In genomic region chr4:15162046-15162445, GRCh38 we compare ENCODE assay signal across 17 cellular contexts.
DNase-seq lines count a peak whose midpoint lies in the region; ATAC-seq and TF ChIP-seq lines count a peak whose summit lies in the region.
"Had no signal": no experiment of that assay in that cellular context is flagged by ENCODE, and none has a peak within 500 bp of the region (broad histone marks: within the 10 kb centered on the region; RNA-seq: fewer than 3 reads in every experiment).

No MANE protein-coding gene starts in this region.

- WGBS in HUES64: 0% methylated on average over 1 of the region's 1 CpG
- 89 to 94% (median 91%) methylated on average over 1 of the region's 1 CpG for WGBS in ovary, 3 donors

- H3K36me3 ChIP-seq in ACC112 (ENCODE audit: insufficient read depth, low read length) (no peaks in the 10 kb centered on the region), HUES64 (ENCODE audit: insufficient read depth, low read length) (no peaks in the 10 kb centered on the region), ovary (no peaks in the 10 kb centered on the region)
- H3K36me3 ChIP-seq: MG63 had no signal

- intact Hi-C loops in ovary (cut with DNase I): loop anchor here in 1 of 4 donors (10.0 kb wide), 1 partner anchor 1507 kb away; no protein-coding TSS in a partner anchor

- ATAC-seq in HG03439 (IDR thresholded peaks at IDR 0.05; ENCODE audit: unreplicated experiment): no peak

- H2AFZ ChIP-seq in ACC112 (ENCODE audit: low read length, unreplicated experiment): peak overlapping the region; percentile 95

- H3K4me1 ChIP-seq in ACC112 (ENCODE audit: control insufficient read depth, insufficient read depth, low read length, unreplicated experiment) (peaks cover 32% of the 10 kb centered on the region), HUES64 (ENCODE audit: insufficient read depth, low read length) (peaks cover 46% of the 10 kb centered on the region), ovary (ENCODE audit: insufficient read depth) (no peaks in the 10 kb centered on the region)

- TF ChIP-seq POLR2A in ovary (IDR thresholded peaks at IDR 0.05): no peak

- no peak overlapping the region for H3K9ac ChIP-seq in HUES64 (ENCODE audit: low read depth, low read length)

- no peaks in the 10 kb centered on the region for H3K79me2 ChIP-seq in ACC112 (ENCODE audit: control insufficient read depth, insufficient read depth, low read length, unreplicated experiment)

- H3K9me3 ChIP-seq in HUES64 (ENCODE audit: insufficient read depth, low read depth, low read length) (no peaks in the 10 kb centered on the region), ovary (no peaks in the 10 kb centered on the region)
- H3K9me3 ChIP-seq: MG63 had no signal

- DNase-seq in iPS-NIHi7 (ENCODE audit: extremely low spot score) (peak; percentile 49), ovary (no peak), HCEC 1CT (no peak)
- no peak for DNase-seq in stimulated activated CD8-positive, alpha-beta memory T cell treated with anti-CD3 and anti-CD28 coated beads, Interleukin-4, amount 100 ng/mL, for 48 hours
- DNase-seq: COR-L47; MG63; NCI-H1092; NCI-H1694; NCI-H2107; NCI-H345; NCI-H526; NK-92 treated with Interleukin-12 subunit alpha and Interleukin-12 subunit beta, amount 100 ng/mL, for 24 hours had no signal

- H3K27ac ChIP-seq in ACC112 (ENCODE audit: low read depth, low read length) (no peak overlapping the region), HUES64 (ENCODE audit: low read depth, low read length) (peak overlapping the region; percentile 80), VCaP (peak overlapping the region; percentile 68), ovary (no peak overlapping the region)
- H3K27ac ChIP-seq: RWPE1 had no signal

- H3K4me3 ChIP-seq in ACC112 (ENCODE audit: low read depth, low read length): no peak overlapping the region
- H3K4me3 ChIP-seq in HUES64 (ENCODE audit: low read length): no peak overlapping the region
- H3K4me3 ChIP-seq in ovary: no peak overlapping the region
- H3K4me3 ChIP-seq: MG63 had no signal

- no peak for TF ChIP-seq EP300 in ovary (IDR thresholded peaks at IDR 0.05)

- TF ChIP-seq CTCF in VCaP (conservative IDR thresholded peaks at IDR 0.05): no peak
- no peak for TF ChIP-seq CTCF in ovary (IDR thresholded peaks at IDR 0.05)

- H3K27me3 ChIP-seq in ACC112 (ENCODE audit: insufficient read depth, low read length): no peaks in the 10 kb centered on the region
- peaks cover 4% of the 10 kb centered on the region; the same call in 1 of the 2 replicates for H3K27me3 ChIP-seq in HUES64 (ENCODE audit: insufficient read depth, low read length)
- H3K27me3 ChIP-seq in ovary: no peaks in the 10 kb centered on the region
- H3K27me3 ChIP-seq: MG63 had no signal

Comparison
In these comparisons a context has a peak if more than half of its experiments do, and no peak if none do; other contexts are left out.
1. H3K27ac ChIP-seq: peak in HUES64 (single experiment) and VCaP (single experiment); none in ACC112 (single experiment) and ovary (0 of 2).